17 cellular contexts compared by ENCODE assay signal in genomic region chr11:78195917-78196545, GRCh38.
"Had no signal": no experiment of that assay in that cellular context is flagged by ENCODE, and none has a peak within 500 bp of the region (broad histone marks: within the 10 kb centered on the region; RNA-seq: fewer than 3 reads in every experiment).

No MANE protein-coding gene starts in this region.

- DNase-seq: activated CD4-positive, alpha-beta T cell treated with anti-CD3 and anti-CD28 coated beads, Interleukin-2, amount 50 U/mL, for 4 hours; activated CD8-positive, alpha-beta memory T cell treated with anti-CD3 and anti-CD28 coated beads, Interleukin-2, amount 10 ng/mL, durations not matched to agents 7 days and 5 days; activated gamma-delta T cell; activated T-cell treated with anti-CD3 and anti-CD28 coated beads, Interleukin-2, amount 50 U/mL, for 24 hours; amniotic stem cell; cortex of kidney; effector CD8-positive, alpha-beta T cell; mammary epithelial cell; T-helper 1 cell; T1000 had no signal

- H3K27me3 Mint-ChIP-seq: activated CD8-positive, alpha-beta memory T cell treated with anti-CD3 and anti-CD28 coated beads, Interleukin-2, amount 10 ng/mL, durations not matched to agents 7 days and 5 days; activated T-cell treated with anti-CD3 and anti-CD28 coated beads, Interleukin-2, amount 50 U/mL, for 24 hours had no signal

- ATAC-seq: activated CD4-positive, CD25-positive, alpha-beta regulatory T cell treated with anti-CD3 and anti-CD28 coated beads, Interleukin-2, amount 50 U/mL, for 24 hours; activated CD8-positive, alpha-beta memory T cell treated with anti-CD3 and anti-CD28 coated beads, Interleukin-2, amount 10 ng/mL, durations not matched to agents 7 days and 5 days; activated naive CD4-positive, alpha-beta T cell treated with anti-CD3 and anti-CD28 coated beads, Interleukin-2, amount 50 U/mL, for 72 hours; SK-N-SH treated with all-trans-retinoic acid at 6 μM for 48 hours had no signal

- H3K4me3 Mint-ChIP-seq: activated CD8-positive, alpha-beta memory T cell treated with anti-CD3 and anti-CD28 coated beads, Interleukin-2, amount 10 ng/mL, durations not matched to agents 7 days and 5 days; activated T-cell treated with anti-CD3 and anti-CD28 coated beads, Interleukin-2, amount 50 U/mL, for 24 hours; brain had no signal

- H3K27ac Mint-ChIP-seq: activated CD8-positive, alpha-beta memory T cell treated with anti-CD3 and anti-CD28 coated beads, Interleukin-2, amount 10 ng/mL, durations not matched to agents 7 days and 5 days; activated naive CD4-positive, alpha-beta T cell treated with anti-CD3 and anti-CD28 coated beads, Interleukin-2, amount 50 U/mL, for 72 hours; activated T-cell treated with anti-CD3 and anti-CD28 coated beads, Interleukin-2, amount 50 U/mL, for 24 hours had no signal

- H3K27me3 ChIP-seq: tibial artery had no signal

- FAIRE-seq: frontal cortex, urothelium cell line had no signal

- H3K9me3 Mint-ChIP-seq: activated naive CD4-positive, alpha-beta T cell treated with anti-CD3 and anti-CD28 coated beads, Interleukin-2, amount 50 U/mL, for 72 hours; activated T-cell treated with anti-CD3 and anti-CD28 coated beads, Interleukin-2, amount 50 U/mL, for 24 hours; brain had no signal

- H3K4me3 ChIP-seq: tibial artery had no signal

- H3K9me3 ChIP-seq: tibial artery had no signal
